In the genomic region with DNA sequence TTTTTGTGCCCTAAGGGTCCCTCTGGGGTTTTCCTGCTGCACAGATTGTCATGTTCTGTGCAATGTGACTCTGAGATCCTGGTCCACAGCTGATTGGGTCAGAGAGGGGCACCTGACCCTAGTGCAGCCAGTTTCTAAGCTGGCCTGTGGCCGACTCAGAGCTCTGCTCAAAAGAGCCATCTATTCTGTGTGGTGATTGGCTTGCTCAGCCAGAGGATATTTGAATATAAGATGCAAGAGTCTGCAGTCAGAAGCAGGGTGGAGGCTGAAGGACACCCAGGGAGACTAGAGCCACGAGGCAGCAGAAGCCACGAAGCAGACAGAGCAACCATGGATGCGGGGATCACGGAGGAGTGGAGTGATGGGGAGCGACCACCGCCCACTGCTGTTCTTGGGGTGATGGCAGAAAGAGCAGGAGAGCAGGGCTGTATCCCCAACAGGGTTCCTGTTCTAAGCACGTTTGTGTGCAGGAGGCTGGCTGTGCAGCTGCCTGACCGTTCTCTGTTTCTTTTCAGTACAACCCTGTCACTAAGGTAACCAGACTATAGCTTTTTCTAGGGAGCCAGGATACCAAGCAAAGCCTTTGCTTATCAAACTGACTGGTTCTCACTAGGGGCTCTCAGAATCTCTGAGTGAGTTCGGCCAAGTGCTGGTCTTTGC, we compare ENCODE assay signal across 8 cellular contexts. TPM values are rescaled to one million over a fixed set of nuclear protein-coding genes. Genes with fewer than 3 reads are reported as not detected.
DNase-seq lines count a peak whose midpoint lies in the region; ATAC-seq and TF ChIP-seq lines count a peak whose summit lies in the region.

No MANE protein-coding gene starts in this region.

- ATAC-seq in GM19023 (IDR thresholded peaks at IDR 0.05; ENCODE audit: unreplicated experiment) (peak; percentile 96), HG03378 (IDR thresholded peaks at IDR 0.05; ENCODE audit: unreplicated experiment) (peak; percentile 82), left colon (peak; percentile 34)
- ATAC-seq in activated CD8-positive, alpha-beta T cell treated with anti-CD3 and anti-CD28 coated beads for 36 hours = peak; percentile 79

- H3K9me3 Mint-ChIP-seq in activated CD8-positive, alpha-beta T cell treated with anti-CD3 and anti-CD28 coated beads for 36 hours = no peaks in the 10 kb centered on the region
- H3K9me3 Mint-ChIP-seq in activated naive CD4-positive, alpha-beta T cell treated with anti-CD3 and anti-CD28 coated beads for 36 hours = no peaks in the 10 kb centered on the region

- intact Hi-C loops in activated CD8-positive, alpha-beta T cell treated with anti-CD3 and anti-CD28 coated beads for 36 hours (cut with micrococcal nuclease) = no loop called here
- intact Hi-C loops in left colon (cut with DNase I, micrococcal nuclease) = no loop called here
- intact Hi-C loops in activated naive CD4-positive, alpha-beta T cell treated with anti-CD3 and anti-CD28 coated beads for 36 hours (cut with micrococcal nuclease) = no loop called here

- H3K27me3 Mint-ChIP-seq in activated CD8-positive, alpha-beta T cell treated with anti-CD3 and anti-CD28 coated beads for 36 hours = peaks cover 5% of the 10 kb centered on the region
- peaks cover 3% of the 10 kb centered on the region for H3K27me3 Mint-ChIP-seq in activated naive CD4-positive, alpha-beta T cell treated with anti-CD3 and anti-CD28 coated beads for 36 hours (ENCODE audit: low read depth)

- H3K4me1 Mint-ChIP-seq in activated CD8-positive, alpha-beta T cell treated with anti-CD3 and anti-CD28 coated beads for 36 hours (ENCODE audit: low read depth) = peaks cover 5% of the 10 kb centered on the region
- H3K4me1 Mint-ChIP-seq in activated naive CD4-positive, alpha-beta T cell treated with anti-CD3 and anti-CD28 coated beads for 36 hours (ENCODE audit: low read depth) = peaks cover 14% of the 10 kb centered on the region

- DNase-seq in activated CD8-positive, alpha-beta T cell treated with anti-CD3 and anti-CD28 coated beads for 36 hours = peak; percentile 15
- DNase-seq in left colon (no peak), NCI-H1694 treated with DMSO at 0.1 percent for 48 hours (lab: John Stamatoyannopoulos, UW) (no peak)
- no peak for DNase-seq in stimulated activated CD4-positive, alpha-beta T cell treated with anti-CD3 and anti-CD28 coated beads, Interleukin-2, amount 100 ng/mL, for 48 hours
- no peak for DNase-seq in stimulated activated CD4-positive, alpha-beta T cell treated with anti-CD3 and anti-CD28 coated beads, Interleukin-4, amount 100 ng/mL, for 24 hours
- DNase-seq in activated naive CD4-positive, alpha-beta T cell treated with anti-CD3 and anti-CD28 coated beads for 36 hours = no peak

- POLR2A ChIA-PET in activated CD8-positive, alpha-beta T cell treated with anti-CD3 and anti-CD28 coated beads for 36 hours (lab: Charles Lee) = interaction anchor here (1.2 kb wide), 1 partner anchor 21 kb away, joined by 6 read pairs; no protein-coding TSS in a partner anchor

- no peak for TF ChIP-seq CTCF in activated CD8-positive, alpha-beta T cell treated with anti-CD3 and anti-CD28 coated beads for 36 hours (IDR thresholded peaks at IDR 0.05)

- no peak overlapping the region for H3K4me3 Mint-ChIP-seq in activated CD8-positive, alpha-beta T cell treated with anti-CD3 and anti-CD28 coated beads for 36 hours
- no peak overlapping the region for H3K4me3 Mint-ChIP-seq in activated naive CD4-positive, alpha-beta T cell treated with anti-CD3 and anti-CD28 coated beads for 36 hours

- CTCF ChIA-PET in activated CD8-positive, alpha-beta T cell treated with anti-CD3 and anti-CD28 coated beads for 36 hours (lab: Charles Lee) = interaction anchor here (0.7 to 1.8 kb wide), 7 partner anchors 10 to 448 kb away, joined by 3 to 7 read pairs (median 3); no protein-coding TSS in a partner anchor
- CTCF ChIA-PET in activated naive CD4-positive, alpha-beta T cell treated with anti-CD3 and anti-CD28 coated beads for 36 hours (lab: Charles Lee) = interaction anchor here (0.8 kb wide), 1 partner anchor 187 kb away, joined by 6 read pairs; no protein-coding TSS in a partner anchor

- no peak overlapping the region for H3K27ac Mint-ChIP-seq in activated CD8-positive, alpha-beta T cell treated with anti-CD3 and anti-CD28 coated beads for 36 hours
- no peak overlapping the region for H3K27ac Mint-ChIP-seq in activated naive CD4-positive, alpha-beta T cell treated with anti-CD3 and anti-CD28 coated beads for 36 hours

- no peaks in the 10 kb centered on the region for H3K36me3 Mint-ChIP-seq in activated CD8-positive, alpha-beta T cell treated with anti-CD3 and anti-CD28 coated beads for 36 hours (ENCODE audit: low read depth)
- no peaks in the 10 kb centered on the region for H3K36me3 Mint-ChIP-seq in activated naive CD4-positive, alpha-beta T cell treated with anti-CD3 and anti-CD28 coated beads for 36 hours (ENCODE audit: low read depth)

RNA-seq across cellular contexts. Expression of a gene that starts 19.5 kb away (rescaled TPM):
- total RNA-seq in activated CD8-positive, alpha-beta T cell treated with anti-CD3 and anti-CD28 coated beads for 36 hours = 10 to 100 TPM; 42.0 to 42.6 TPM
- total RNA-seq in left colon = 10 to 100 TPM; 53.4 to 69.7 TPM
- total RNA-seq in activated naive CD4-positive, alpha-beta T cell treated with anti-CD3 and anti-CD28 coated beads for 36 hours = 10 to 100 TPM; 58.7 to 62.7 TPM

Comparison
In these comparisons a context has a peak if more than half of its experiments do, and no peak if none do; other contexts are left out.
1. ATAC-seq: peak in every context shown above with its lines; median percentile 96 in GM19023; 82 in HG03378; 79 in activated CD8-positive, alpha-beta T cell treated with anti-CD3 and anti-CD28 coated beads for 36 hours; 34 in left colon.